ENCODE assay signal across 1 cellular context in genomic region chr2:207571370-207571769, GRCh38.
A peak's percentile ranks its signal among the peaks of the same experiment; 100 is the strongest.
TF ChIP-seq lines count a peak whose summit lies in the region.

No MANE protein-coding gene starts in this region.

TF ChIP-seq in HepG2, 621 proteins besides CTCF, POLR2A, EP300 and RAD21 (continued from another document):
- TF ChIP-seq ZSCAN22 (CRISPR knock-in tag; IDR thresholded peaks at IDR 0.05) (no peak), MAFF (IDR thresholded peaks at IDR 0.05; ENCODE audit: low read depth, low read length) (peak; percentile 74)
